ENCODE assay signal across 19 cellular contexts in the genomic region with DNA sequence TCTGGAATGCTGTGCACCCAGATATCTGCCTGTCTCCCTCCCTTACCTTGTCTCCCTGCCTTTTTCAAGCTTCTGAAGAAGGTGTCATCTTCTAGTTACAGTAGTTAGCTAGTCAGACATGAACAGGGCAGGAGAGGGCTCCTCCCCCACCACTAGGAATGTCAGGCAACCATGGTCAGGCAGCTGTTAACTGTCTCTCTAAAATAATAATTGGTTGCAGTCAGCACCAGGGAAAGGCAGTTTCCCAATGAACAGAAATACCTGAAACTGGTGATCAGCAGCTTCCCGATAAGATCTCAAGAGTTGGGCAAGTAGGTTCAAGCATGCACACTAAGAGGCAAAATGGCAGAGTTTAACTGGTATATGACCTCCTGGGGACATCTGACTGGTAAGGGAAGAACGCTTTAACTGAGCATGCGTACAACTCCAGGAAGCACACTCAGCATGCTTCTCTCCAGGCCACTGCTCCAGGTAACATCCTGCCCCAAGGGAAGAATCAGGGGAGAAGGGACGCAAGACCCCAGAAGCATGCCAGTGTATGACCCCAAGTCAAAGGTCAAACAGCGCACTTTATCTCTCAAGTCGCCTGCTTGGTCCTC.
"Had no signal": no experiment of that assay in that cellular context is flagged by ENCODE, and none has a peak within 500 bp of the region (broad histone marks: within the 10 kb centered on the region; RNA-seq: fewer than 3 reads in every experiment).

No MANE protein-coding gene starts in this region.

- H3K27ac ChIP-seq: left lung, parathyroid adenoma, upper lobe of right lung had no signal

- H3K4me1 ChIP-seq: left lung, parathyroid adenoma, upper lobe of right lung had no signal

- H3K79me2 ChIP-seq: parathyroid adenoma had no signal

- H3K36me3 ChIP-seq: left lung, upper lobe of right lung had no signal

- H3K9me3 ChIP-seq: left lung, mucosa of descending colon, upper lobe of right lung had no signal

- DNase-seq: activated CD4-positive, alpha-beta memory T cell treated with anti-CD3 and anti-CD28 coated beads, Interleukin-2, amount 10 ng/mL, durations not matched to agents 7 days and 5 days; activated CD4-positive, alpha-beta T cell treated with anti-CD3 and anti-CD28 coated beads for 4 hours; activated CD8-positive, alpha-beta memory T cell treated with anti-CD3 and anti-CD28 coated beads, Interleukin-2, amount 50 U/mL, for 4 hours; activated effector memory CD4-positive, alpha-beta T cell treated with anti-CD3 and anti-CD28 coated beads, Interleukin-2, amount 50 U/mL, for 16 hours; activated T-cell treated with anti-CD3 and anti-CD28 coated beads, Interleukin-2, amount 50 U/mL, for 48 hours; cortex of kidney; effector memory CD4-positive, alpha-beta T cell; foreskin melanocyte; head of caudate nucleus; left lung; mucosa of descending colon; naive thymus-derived CD4-positive, alpha-beta T cell; stimulated activated CD4-positive, alpha-beta T cell treated with anti-CD3 and anti-CD28 coated beads, Interleukin-15, amount 100 ng/mL, for 24 hours; stimulated activated CD4-positive, alpha-beta T cell treated with anti-CD3 and anti-CD28 coated beads, Interleukin-4, amount 100 ng/mL, for 1 hour; stimulated activated naive CD4-positive, alpha-beta T cell treated with Interleukin-2 at 50 U/mL for 16 hours; substantia nigra; T-helper 17 cell; upper lobe of right lung had no signal

- H3K4me3 ChIP-seq: left lung, mucosa of descending colon, upper lobe of right lung had no signal

- H3K27me3 ChIP-seq: upper lobe of right lung had no signal

- H2AFZ ChIP-seq: parathyroid adenoma had no signal
